Comparison of ENCODE assay signal across 7 cellular contexts in genomic region chr20:63290677-63291472, GRCh38. TPM values are rescaled to one million over a fixed set of nuclear protein-coding genes. Genes with fewer than 3 reads are reported as not detected.
DNase-seq lines count a peak whose midpoint lies in the region; ATAC-seq, FAIRE-seq and TF ChIP-seq lines count a peak whose summit lies in the region.

No MANE protein-coding gene starts in this region.

- TF ChIP-seq CTCF in GM12875 (IDR thresholded peaks at IDR 0.05; ENCODE audit: borderline replicate concordance, insufficient read depth, low read depth, low read length) (peak; percentile 86), endothelial cell of umbilical vein (IDR thresholded peaks at IDR 0.05; ENCODE audit: extremely low read depth in 1 of 2, insufficient read depth in 1 of 2, low read depth in 1 of 2, low read length in 2 of 2) (peak; percentile 70 to 87), neural progenitor cell (IDR thresholded peaks at IDR 0.05) (peak; percentile 75)

- H3F3A ChIP-seq in neural progenitor cell (ENCODE audit: low read depth): peaks cover 4% of the 10 kb centered on the region

- no peaks in the 10 kb centered on the region for H3K9me3 Mint-ChIP-seq in activated CD8-positive, alpha-beta T cell treated with anti-CD3 and anti-CD28 coated beads, Interleukin-2, amount 10 ng/mL, durations not matched to agents 7 days and 5 days (ENCODE audit: insufficient read depth)
- H3K9me3 Mint-ChIP-seq in neural progenitor cell: no peaks in the 10 kb centered on the region

- H3K36me3 Mint-ChIP-seq in activated CD8-positive, alpha-beta T cell treated with anti-CD3 and anti-CD28 coated beads, Interleukin-2, amount 10 ng/mL, durations not matched to agents 7 days and 5 days (ENCODE audit: low read depth): peaks cover 3% of the 10 kb centered on the region
- peaks cover under 1% of the 10 kb centered on the region for H3K36me3 Mint-ChIP-seq in neural progenitor cell

- peaks cover 2% of the 10 kb centered on the region for H3K27me3 Mint-ChIP-seq in activated CD8-positive, alpha-beta T cell treated with anti-CD3 and anti-CD28 coated beads, Interleukin-2, amount 10 ng/mL, durations not matched to agents 7 days and 5 days (ENCODE audit: low read depth)
- H3K27me3 Mint-ChIP-seq in neural progenitor cell (ENCODE audit: insufficient read depth, low read depth): peaks cover 3% of the 10 kb centered on the region

- TF ChIP-seq POLR2A in endothelial cell of umbilical vein (IDR thresholded peaks at IDR 0.05; ENCODE audit: low read depth, low read length): no peak

- H3K4me3 Mint-ChIP-seq in activated CD8-positive, alpha-beta T cell treated with anti-CD3 and anti-CD28 coated beads, Interleukin-2, amount 10 ng/mL, durations not matched to agents 7 days and 5 days: no peak overlapping the region
- no peak overlapping the region for H3K4me3 Mint-ChIP-seq in neural progenitor cell

- H3K79me2 ChIP-seq in endothelial cell of umbilical vein (ENCODE audit: control insufficient read depth, insufficient read depth, low read length): no peaks in the 10 kb centered on the region
- no peaks in the 10 kb centered on the region for H3K79me2 ChIP-seq in neural progenitor cell (ENCODE audit: low read depth)

- peaks cover 0 to 14% of the 10 kb centered on the region in 2 experiments for H3K36me3 ChIP-seq in endothelial cell of umbilical vein (ENCODE audit: control insufficient read depth in 2 of 2, extremely low read depth in 1 of 2, insufficient read depth in 2 of 2, low read length in 2 of 2)
- H3K36me3 ChIP-seq in neural progenitor cell: no peaks in the 10 kb centered on the region

- H3K9me3 ChIP-seq in endothelial cell of umbilical vein (replicated peaks; ENCODE audit: control insufficient read depth, insufficient read depth, low read length) (no peaks in the 10 kb centered on the region), neural progenitor cell (ENCODE audit: low read depth) (no peaks in the 10 kb centered on the region)

- H3K27ac ChIP-seq in endothelial cell of umbilical vein (ENCODE audit: insufficient read depth, low read depth, low read length) (no peak overlapping the region), neural progenitor cell (no peak overlapping the region)

- H4K20me1 ChIP-seq in endothelial cell of umbilical vein (replicated peaks; ENCODE audit: control insufficient read depth, extremely low read depth, insufficient read depth, low read length) (no peaks in the 10 kb centered on the region), neural progenitor cell (ENCODE audit: low read depth) (peaks cover 6% of the 10 kb centered on the region)

- POLR2A ChIA-PET in activated CD8-positive, alpha-beta T cell treated with anti-CD3 and anti-CD28 coated beads, Interleukin-2, amount 10 ng/mL, durations not matched to agents 7 days and 5 days (lab: Charles Lee): no interaction called here
- POLR2A ChIA-PET in endothelial cell of umbilical vein (lab: Charles Lee): no interaction called here

- H3K4me3 ChIP-seq in GM12875 (ENCODE audit: low read depth, low read length) (no peak overlapping the region), endothelial cell of umbilical vein (replicated peaks in 1 of 3; ENCODE audit: insufficient read depth in 1 of 3, low read depth in 1 of 3, low read length in 3 of 3) (no peak overlapping the region), neural progenitor cell (no peak overlapping the region)

- H3K27me3 ChIP-seq in endothelial cell of umbilical vein (ENCODE audit: control insufficient read depth in 2 of 2, insufficient read depth in 2 of 2, low read length in 2 of 2) (peaks cover 3 to 6% of the 10 kb centered on the region in 2 experiments), neural progenitor cell (peaks cover 11% of the 10 kb centered on the region)

- H3K4me1 ChIP-seq in endothelial cell of umbilical vein (ENCODE audit: control insufficient read depth, extremely low read depth, insufficient read depth, low read length) (no peaks in the 10 kb centered on the region), neural progenitor cell (peaks cover 10% of the 10 kb centered on the region)

- H3K4me1 Mint-ChIP-seq in activated CD8-positive, alpha-beta T cell treated with anti-CD3 and anti-CD28 coated beads, Interleukin-2, amount 10 ng/mL, durations not matched to agents 7 days and 5 days (ENCODE audit: low read depth): peaks cover 8% of the 10 kb centered on the region
- H3K4me1 Mint-ChIP-seq in neural progenitor cell: peaks cover 10% of the 10 kb centered on the region

- CTCF ChIA-PET in activated CD8-positive, alpha-beta T cell treated with anti-CD3 and anti-CD28 coated beads, Interleukin-2, amount 10 ng/mL, durations not matched to agents 7 days and 5 days (lab: Charles Lee): interaction anchor here (1.1 to 2.6 kb wide), 3 partner anchors 11 to 67 kb away, joined by 3 to 19 read pairs (median 3); no protein-coding TSS in a partner anchor
- CTCF ChIA-PET in endothelial cell of umbilical vein (lab: Charles Lee): interaction anchor here (0.8 to 3.8 kb wide), 9 partner anchors 8 to 318 kb away, joined by 3 to 50 read pairs (median 5); partner anchors contain the start of gene ARFGAP1

- FAIRE-seq in endothelial cell of umbilical vein (lab: Jason Lieb, UNC) (peak; percentile 15), urothelium cell line (lab: Jason Lieb, UNC) (peak; percentile 97)

- peak; percentile 68 for ATAC-seq in activated CD8-positive, alpha-beta T cell treated with anti-CD3 and anti-CD28 coated beads, Interleukin-2, amount 10 ng/mL, durations not matched to agents 7 days and 5 days

- intact Hi-C loops in endothelial cell of umbilical vein (cut with micrococcal nuclease): loop anchor here (5.0 kb wide), 1 partner anchor 69 kb away; no protein-coding TSS in a partner anchor

- no peaks in the 10 kb centered on the region for H3K9me1 ChIP-seq in endothelial cell of umbilical vein (replicated peaks; ENCODE audit: control insufficient read depth, extremely low read depth, insufficient read depth, low read length)

- BruUV-seq in endothelial cell of umbilical vein (replicated peaks; lab: Mats Ljungman, UMichigan): no TSS peak

- no peak overlapping the region for H3K9ac ChIP-seq in endothelial cell of umbilical vein (replicated peaks; ENCODE audit: extremely low read depth, insufficient read depth, low read length)
- H3K9ac ChIP-seq in neural progenitor cell: no peak overlapping the region

- DNase-seq in NCI-H2107 (lab: John Stamatoyannopoulos, UW): peak; percentile 30
- DNase-seq in activated CD8-positive, alpha-beta T cell treated with anti-CD3 and anti-CD28 coated beads, Interleukin-2, amount 10 ng/mL, durations not matched to agents 7 days and 5 days: peak; percentile 66
- peak; percentile 32 for DNase-seq in endothelial cell of umbilical vein (ENCODE audit: low read depth, low spot score)
- peak; percentile 72 for DNase-seq in neural progenitor cell (ENCODE audit: low spot score)
- peak; percentile 92 for DNase-seq in urothelium cell line (ENCODE audit: low spot score)
- no peak for DNase-seq in pons (ENCODE audit: low spot score)

- H2AFZ ChIP-seq in endothelial cell of umbilical vein (ENCODE audit: low read depth, low read length): no peak overlapping the region
- H2AFZ ChIP-seq in neural progenitor cell (replicated peaks): no peak overlapping the region

- dilution Hi-C loops in endothelial cell of umbilical vein (cut with MboI; ENCODE audit: extremely low pct_ligation_motif_present, low sequenced_read_pairs): no loop called here

- no peak overlapping the region for H3K27ac Mint-ChIP-seq in activated CD8-positive, alpha-beta T cell treated with anti-CD3 and anti-CD28 coated beads, Interleukin-2, amount 10 ng/mL, durations not matched to agents 7 days and 5 days
- no peak overlapping the region for H3K27ac Mint-ChIP-seq in neural progenitor cell

- H3K4me2 ChIP-seq in endothelial cell of umbilical vein (ENCODE audit: insufficient read depth, low read length) (no peak overlapping the region), neural progenitor cell (no peak overlapping the region)

RNA-seq across cellular contexts. Expression of gene COL20A1, which starts 2.1 kb away (rescaled TPM):
- not detected for total RNA-seq in activated CD8-positive, alpha-beta T cell treated with anti-CD3 and anti-CD28 coated beads, Interleukin-2, amount 10 ng/mL, durations not matched to agents 7 days and 5 days
- not detected in 2 replicates for total RNA-seq in endothelial cell of umbilical vein
- polyA plus RNA-seq in endothelial cell of umbilical vein: not detected in 2 replicates
- not detected in 2 replicates for polyA plus RNA-seq in endothelial cell of umbilical vein (2011; cell fraction: cytosol; rRNA removed)
- polyA plus RNA-seq in endothelial cell of umbilical vein (2011; cell fraction: nucleus; rRNA removed): not detected in 2 replicates
- not detected in 2 replicates for polyA plus RNA-seq in endothelial cell of umbilical vein (2012)
- not detected in 2 replicates for polyA minus RNA-seq in endothelial cell of umbilical vein
- polyA minus RNA-seq in endothelial cell of umbilical vein (2011; cell fraction: cytosol; rRNA and poly(A)+ RNA removed): not detected
- not detected in 2 replicates for polyA minus RNA-seq in endothelial cell of umbilical vein (2011; cell fraction: nucleus; rRNA and poly(A)+ RNA removed)
- total RNA-seq in neural progenitor cell (ENCODE audit: low replicate concordance): 0.28 and 0.37 TPM in 2 replicates

RNA-seq across cellular contexts. Expression of gene ARFGAP1, which starts 18.3 kb away (rescaled TPM):
- total RNA-seq in activated CD8-positive, alpha-beta T cell treated with anti-CD3 and anti-CD28 coated beads, Interleukin-2, amount 10 ng/mL, durations not matched to agents 7 days and 5 days: 10 to 100 TPM; 68.7 to 75.6 TPM
- total RNA-seq in endothelial cell of umbilical vein (111 and 126 TPM in 2 replicates), neural progenitor cell (ENCODE audit: low replicate concordance) (43.7 and 103 TPM in 2 replicates)
- polyA plus RNA-seq in endothelial cell of umbilical vein: 93.7 and 115 TPM in 2 replicates
- polyA plus RNA-seq in endothelial cell of umbilical vein (2011; cell fraction: cytosol; rRNA removed): 45.5 and 67.8 TPM in 2 replicates
- 472 and 496 TPM in 2 replicates for polyA plus RNA-seq in endothelial cell of umbilical vein (2011; cell fraction: nucleus; rRNA removed)
- polyA plus RNA-seq in endothelial cell of umbilical vein (2012): 74.4 and 105 TPM in 2 replicates
- 55.3 and 79.7 TPM in 2 replicates for polyA minus RNA-seq in endothelial cell of umbilical vein
- polyA minus RNA-seq in endothelial cell of umbilical vein (2011; cell fraction: cytosol; rRNA and poly(A)+ RNA removed): 47.7 TPM
- polyA minus RNA-seq in endothelial cell of umbilical vein (2011; cell fraction: nucleus; rRNA and poly(A)+ RNA removed): 72.3 and 105 TPM in 2 replicates

RNA-seq across cellular contexts. Expression of gene NKAIN4, which starts 36.6 kb away (rescaled TPM):
- not detected for total RNA-seq in activated CD8-positive, alpha-beta T cell treated with anti-CD3 and anti-CD28 coated beads, Interleukin-2, amount 10 ng/mL, durations not matched to agents 7 days and 5 days
- total RNA-seq in endothelial cell of umbilical vein (not detected in 2 replicates), neural progenitor cell (ENCODE audit: low replicate concordance) (9.7 and 28.4 TPM in 2 replicates)
- 0.04 TPM in 1 of 2 replicates, not detected in the other for polyA plus RNA-seq in endothelial cell of umbilical vein
- polyA plus RNA-seq in endothelial cell of umbilical vein (2011; cell fraction: cytosol; rRNA removed): not detected in 2 replicates
- not detected in 2 replicates for polyA plus RNA-seq in endothelial cell of umbilical vein (2011; cell fraction: nucleus; rRNA removed)
- polyA plus RNA-seq in endothelial cell of umbilical vein (2012): not detected in 2 replicates
- polyA minus RNA-seq in endothelial cell of umbilical vein: not detected in 2 replicates
- polyA minus RNA-seq in endothelial cell of umbilical vein (2011; cell fraction: cytosol; rRNA and poly(A)+ RNA removed): not detected
- not detected in 2 replicates for polyA minus RNA-seq in endothelial cell of umbilical vein (2011; cell fraction: nucleus; rRNA and poly(A)+ RNA removed)

RNA-seq across cellular contexts. Expression of gene BIRC7, which starts 55.2 kb away (rescaled TPM):
- under 1 TPM; 0.37 to 0.74 TPM for total RNA-seq in activated CD8-positive, alpha-beta T cell treated with anti-CD3 and anti-CD28 coated beads, Interleukin-2, amount 10 ng/mL, durations not matched to agents 7 days and 5 days
- total RNA-seq in endothelial cell of umbilical vein (not detected in 2 replicates), neural progenitor cell (ENCODE audit: low replicate concordance) (not detected in 2 replicates)
- not detected in 2 replicates for polyA plus RNA-seq in endothelial cell of umbilical vein
- not detected in 2 replicates for polyA plus RNA-seq in endothelial cell of umbilical vein (2011; cell fraction: cytosol; rRNA removed)
- polyA plus RNA-seq in endothelial cell of umbilical vein (2011; cell fraction: nucleus; rRNA removed): not detected in 2 replicates
- polyA plus RNA-seq in endothelial cell of umbilical vein (2012): not detected in 2 replicates
- polyA minus RNA-seq in endothelial cell of umbilical vein: not detected in 2 replicates
- polyA minus RNA-seq in endothelial cell of umbilical vein (2011; cell fraction: cytosol; rRNA and poly(A)+ RNA removed): not detected
- not detected in 2 replicates for polyA minus RNA-seq in endothelial cell of umbilical vein (2011; cell fraction: nucleus; rRNA and poly(A)+ RNA removed)

Comparison
In these comparisons a context has a peak if more than half of its experiments do, and no peak if none do; other contexts are left out.
1. RNA of gene NKAIN4, which starts 36.6 kb away (total RNA-seq): 9.7 to 28.4 TPM in neural progenitor cell; not detected in activated CD8-positive, alpha-beta T cell treated with anti-CD3 and anti-CD28 coated beads, Interleukin-2, amount 10 ng/mL, durations not matched to agents 7 days and 5 days and not detected in endothelial cell of umbilical vein; every median in the first group is over 10 times any median in the second.
2. Peak in every context shown above with its lines, with median percentiles within 50 percentile points of each other: CTCF ChIP-seq.